ENCODE assay signal across 8 cellular contexts in genomic region chr7:107661081-107661864, GRCh38. TPM values are rescaled to one million over a fixed set of nuclear protein-coding genes. Genes with fewer than 3 reads are reported as not detected.
A peak's percentile ranks its signal among the peaks of the same experiment; 100 is the strongest.
DNase-seq lines count a peak whose midpoint lies in the region; ATAC-seq, FAIRE-seq and TF ChIP-seq lines count a peak whose summit lies in the region.

No MANE protein-coding gene starts in this region.

- DNase-seq in NCI-H187 (lab: John Stamatoyannopoulos, UW) (peak; percentile 13 to 24), NCI-H187 treated with DMSO at 0.1 percent for 48 hours (lab: John Stamatoyannopoulos, UW) (no peak), T-cell (peak in 19 of 34 experiments; percentile 0 to 38 (median 16)), T47D (ENCODE audit: low read depth in 1 of 2, low spot score in 1 of 2) (peak; percentile 44 to 64), keratinocyte (ENCODE audit: low read depth, low spot score) (no peak), cerebellar nuclear complex (lab: John Stamatoyannopoulos, UW) (no peak)
- peak; percentile 33 to 39 for DNase-seq in stimulated activated CD4-positive, alpha-beta T cell treated with anti-CD3 and anti-CD28 coated beads, Interleukin-15, amount 100 ng/mL, for 48 hours (ENCODE audit: low read depth in 2 of 2)

- H4K20me1 ChIP-seq in keratinocyte (ENCODE audit: control insufficient read depth, extremely low read depth, insufficient read depth, low read length), result no peaks in the 10 kb centered on the region

- H3K4me1 Mint-ChIP-seq in T-cell, result peaks cover 16 to 26% (median 17%) of the 10 kb centered on the region in 3 donors

- peaks cover 28 to 56% of the 10 kb centered on the region in 2 donors for H3K27me3 Mint-ChIP-seq in T-cell

- CTCF ChIA-PET in T-cell (lab: Charles Lee), result no interaction called here

- H3K9me3 Mint-ChIP-seq in T-cell, result no peaks in the 10 kb centered on the region

- H3K4me3 ChIP-seq in keratinocyte (ENCODE audit: control insufficient read depth in 2 of 3, extremely low read depth in 1 of 3, insufficient read depth in 2 of 3, low read depth in 1 of 3, low read length in 3 of 3), result peak overlapping the region; percentile 40 to 67 (median 59)

- no peak overlapping the region for H3K9ac ChIP-seq in keratinocyte (ENCODE audit: control insufficient read depth, extremely low read depth, insufficient read depth, low read length)

- dilution Hi-C loops in keratinocyte (cut with MboI; ENCODE audit: extremely low pct_ligation_motif_present, low sequenced_read_pairs), result no loop called here

- H3K4me3 Mint-ChIP-seq in T-cell, result peak overlapping the region; percentile 77 to 83 (median 83)

- in situ Hi-C loops in T47D (cut with HindIII; ENCODE audit: low pct_unique_long_range_greater_than_20kb, low sequenced_read_pairs), result no loop called here

- H3K27me3 ChIP-seq in keratinocyte (ENCODE audit: control insufficient read depth, extremely low read depth, insufficient read depth, low read length), result peaks cover 30% of the 10 kb centered on the region

- H3K27ac Mint-ChIP-seq in T-cell, result no peak overlapping the region

- no peaks in the 10 kb centered on the region for H3K36me3 Mint-ChIP-seq in T-cell

- H3K9me3 ChIP-seq in keratinocyte (ENCODE audit: control insufficient read depth, low read depth, low read length), result no peaks in the 10 kb centered on the region

- no peaks in the 10 kb centered on the region for H3K79me2 ChIP-seq in keratinocyte (ENCODE audit: control insufficient read depth, insufficient read depth, low read length)

- peak; percentile 34 for ATAC-seq in HG03565 (IDR thresholded peaks at IDR 0.05; ENCODE audit: unreplicated experiment)
- ATAC-seq in T-cell (replicated peaks in 1 of 4), result peak; percentile 57 to 79 (median 57)

- peak overlapping the region; percentile 81 for H2AFZ ChIP-seq in keratinocyte (ENCODE audit: control insufficient read depth, low read length)

- no peak overlapping the region for H3K27ac ChIP-seq in keratinocyte (ENCODE audit: control insufficient read depth, insufficient read depth, low read length)

- no peaks in the 10 kb centered on the region for H3K36me3 ChIP-seq in keratinocyte (ENCODE audit: control insufficient read depth in 2 of 2, extremely low read depth in 1 of 2, insufficient read depth in 2 of 2, low read length in 2 of 2)

- POLR2A ChIA-PET in T-cell (lab: Charles Lee), result no interaction called here

- H3K4me1 ChIP-seq in keratinocyte (ENCODE audit: control insufficient read depth, extremely low read depth, insufficient read depth, low read length), result peaks cover 4% of the 10 kb centered on the region

- FAIRE-seq in keratinocyte (lab: Jason Lieb, UNC), result no peak

- peak overlapping the region; percentile 91 for H3K4me2 ChIP-seq in keratinocyte (ENCODE audit: control insufficient read depth, extremely low read depth, insufficient read depth, low read depth, low read length)

- H3K9me1 ChIP-seq in keratinocyte (ENCODE audit: control insufficient read depth, extremely low read depth, insufficient read depth, low read length), result no peaks in the 10 kb centered on the region

- peak in 2 of 3 experiments; percentile 41 for TF ChIP-seq CTCF in keratinocyte (optimal IDR thresholded peaks at IDR 0.05 in 1 of 3, IDR thresholded peaks at IDR 0.05 in 1 of 3, conservative IDR thresholded peaks at IDR 0.05 in 1 of 3; ENCODE audit: extremely low read depth in 1 of 3, insufficient read depth in 2 of 3, low read length in 3 of 3)

RNA-seq across cellular contexts. Expression of gene SLC26A4, which starts 0.6 kb away (rescaled TPM):
- 1 to 10 TPM in 1 of 5 donors, under 1 TPM in 2, not detected in 2; 0.10 to 1.1 (median 0.60) TPM for total RNA-seq in T-cell
- polyA plus RNA-seq in keratinocyte, result 0.14 to 0.26 TPM (median 0.15 TPM) in 3 replicates
- polyA plus RNA-seq in keratinocyte (2011; ENCODE audit: low read depth), result 1.2 TPM
- 0.01 and 0.10 TPM in 2 replicates for polyA plus RNA-seq in keratinocyte (2011; cell fraction: cytosol; rRNA removed)
- polyA plus RNA-seq in keratinocyte (2011; cell fraction: nucleus; rRNA removed), result 0.28 and 0.35 TPM in 2 replicates
- polyA plus RNA-seq in keratinocyte (2012; ENCODE audit: low replicate concordance), result 0.21 and 0.28 TPM in 2 replicates
- polyA minus RNA-seq in keratinocyte, result 0.10 to 0.32 TPM (median 0.16 TPM) in 3 replicates
- polyA minus RNA-seq in keratinocyte (2011; cell fraction: cytosol; rRNA and poly(A)+ RNA removed), result not detected
- 0.32 and 0.62 TPM in 2 replicates for polyA minus RNA-seq in keratinocyte (2011; cell fraction: nucleus; rRNA and poly(A)+ RNA removed)

Comparison
In these comparisons a context has a peak if more than half of its experiments do, and no peak if none do; other contexts are left out.
1. DNase-seq: peak in NCI-H187 (2 of 2), T-cell (19 of 34), T47D (2 of 2) and stimulated activated CD4-positive, alpha-beta T cell treated with anti-CD3 and anti-CD28 coated beads, Interleukin-15, amount 100 ng/mL, for 48 hours (2 of 2); none in NCI-H187 treated with DMSO at 0.1 percent for 48 hours (single experiment), keratinocyte (single experiment) and cerebellar nuclear complex (0 of 2).